Comparison of ENCODE assay signal across 23 cellular contexts in the genomic region with DNA sequence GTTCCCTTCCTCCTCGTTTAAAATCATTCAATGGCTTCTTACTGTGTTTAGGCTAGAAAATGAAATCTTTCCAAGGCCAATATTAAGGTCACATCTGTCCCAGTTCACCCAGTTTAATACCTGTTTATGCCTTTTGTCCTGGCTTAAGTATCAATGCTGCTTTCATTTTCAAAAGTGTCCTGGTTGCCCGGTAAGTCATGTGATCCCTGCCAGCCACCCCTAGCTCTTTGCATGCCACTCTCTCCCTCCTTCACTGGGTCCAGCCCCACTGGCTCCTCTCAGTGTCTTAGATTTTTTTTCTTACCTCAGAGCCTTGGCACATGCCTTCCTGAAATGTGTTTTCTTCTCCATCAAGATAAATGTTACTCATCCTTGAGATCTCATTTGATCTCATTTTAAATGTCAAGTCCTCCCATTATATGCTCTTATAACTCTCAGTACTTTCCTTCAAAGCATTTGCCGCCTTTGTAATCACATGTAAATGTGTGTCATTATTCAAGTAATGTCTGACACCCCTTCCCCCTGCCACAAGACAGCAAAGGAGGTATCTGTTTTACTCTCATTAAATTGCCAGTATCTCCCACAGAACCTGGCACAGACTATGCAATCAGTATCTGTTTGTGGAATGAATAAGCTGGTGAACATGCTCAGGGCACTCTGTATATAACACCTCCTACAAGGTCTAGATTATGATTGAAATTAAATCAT.
"Had no signal": no experiment of that assay in that cellular context is flagged by ENCODE, and none has a peak within 500 bp of the region (broad histone marks: within the 10 kb centered on the region; RNA-seq: fewer than 3 reads in every experiment).

No MANE protein-coding gene starts in this region.

- H3K4me3 Mint-ChIP-seq: effector memory CD8-positive, alpha-beta T cell; mesothelial cell of epicardium; natural killer cell treated with Interleukin-12 subunit alpha and Interleukin-12 subunit beta and Interleukin-15 and Interleukin-18, amount 100 ng/mL, for 72 hours; neural progenitor cell; stimulated activated effector memory CD8-positive, alpha-beta T cell treated with anti-CD3 and anti-CD28 coated beads, Interleukin-12 subunit alpha, Interleukin-12 subunit beta, amount 100 ng/mL, for 72 hours had no signal

- H3K4me1 Mint-ChIP-seq: naive B cell; neural progenitor cell; stimulated activated effector memory CD8-positive, alpha-beta T cell treated with anti-CD3 and anti-CD28 coated beads, Interleukin-12 subunit alpha, Interleukin-12 subunit beta, amount 100 ng/mL, for 72 hours had no signal

- H3K9me3 Mint-ChIP-seq: effector memory CD8-positive, alpha-beta T cell; mesothelial cell of epicardium; neural progenitor cell; stimulated activated effector memory CD8-positive, alpha-beta T cell treated with anti-CD3 and anti-CD28 coated beads, Interleukin-12 subunit alpha, Interleukin-12 subunit beta, amount 100 ng/mL, for 72 hours had no signal

- H3K4me3 ChIP-seq: mucosa of descending colon, neural progenitor cell, prostate gland, right atrium auricular region, smooth muscle cell, stomach, thyroid gland, vagina had no signal

- H3K9ac ChIP-seq: neural progenitor cell, parathyroid adenoma had no signal

- ATAC-seq: effector memory CD8-positive, alpha-beta T cell; mucosa of descending colon; natural killer cell treated with Interleukin-12 subunit alpha and Interleukin-12 subunit beta and Interleukin-15 and Interleukin-18, amount 100 ng/mL, for 72 hours; sciatic nerve; stimulated activated effector memory CD8-positive, alpha-beta T cell treated with anti-CD3 and anti-CD28 coated beads, Interleukin-12 subunit alpha, Interleukin-12 subunit beta, amount 100 ng/mL, for 72 hours had no signal

- H3K27me3 ChIP-seq: neural progenitor cell, right atrium auricular region, stomach, thyroid gland, vagina had no signal

- H3K36me3 Mint-ChIP-seq: mesothelial cell of epicardium; naive B cell; natural killer cell treated with Interleukin-12 subunit alpha and Interleukin-12 subunit beta and Interleukin-15 and Interleukin-18, amount 100 ng/mL, for 72 hours; neural progenitor cell; stimulated activated effector memory CD8-positive, alpha-beta T cell treated with anti-CD3 and anti-CD28 coated beads, Interleukin-12 subunit alpha, Interleukin-12 subunit beta, amount 100 ng/mL, for 72 hours had no signal

- H3K27ac ChIP-seq: neural progenitor cell, parathyroid adenoma, prostate gland, right atrium auricular region, stomach, thyroid gland, vagina had no signal

- H3K9me3 ChIP-seq: mucosa of descending colon, prostate gland, right atrium auricular region, stomach, thyroid gland, vagina had no signal

- H3K36me3 ChIP-seq: neural progenitor cell, prostate gland, right atrium auricular region, stomach, thyroid gland, vagina had no signal

- DNase-seq: cortex of kidney; effector memory CD8-positive, alpha-beta T cell; hypothalamus; mesenchymal stem cell; mucosa of descending colon; naive B cell; stimulated activated CD4-positive, alpha-beta T cell treated with anti-CD3 and anti-CD28 coated beads, Interleukin-12 subunit alpha, Interleukin-12 subunit beta, amount 100 ng/mL, for 4 hours; stimulated activated CD4-positive, alpha-beta T cell treated with anti-CD3 and anti-CD28 coated beads, Interleukin-2, amount 100 ng/mL, for 24 hours; stimulated activated CD4-positive, alpha-beta T cell treated with anti-CD3 and anti-CD28 coated beads, Interleukin-4, amount 100 ng/mL, for 24 hours; stimulated activated naive CD4-positive, alpha-beta T cell treated with Interleukin-2 at 50 U/mL for 16 hours; stomach; thyroid gland; trophoblast cell had no signal

- H3K4me1 ChIP-seq: neural progenitor cell, parathyroid adenoma, prostate gland, right atrium auricular region, stomach, thyroid gland, vagina had no signal

- H3K27ac Mint-ChIP-seq: effector memory CD8-positive, alpha-beta T cell; mesothelial cell of epicardium; naive B cell; natural killer cell treated with Interleukin-12 subunit alpha and Interleukin-12 subunit beta and Interleukin-15 and Interleukin-18, amount 100 ng/mL, for 72 hours; neural progenitor cell; stimulated activated effector memory CD8-positive, alpha-beta T cell treated with anti-CD3 and anti-CD28 coated beads, Interleukin-12 subunit alpha, Interleukin-12 subunit beta, amount 100 ng/mL, for 72 hours had no signal
